ENCODE assay signal across 7 cellular contexts in the genomic region with DNA sequence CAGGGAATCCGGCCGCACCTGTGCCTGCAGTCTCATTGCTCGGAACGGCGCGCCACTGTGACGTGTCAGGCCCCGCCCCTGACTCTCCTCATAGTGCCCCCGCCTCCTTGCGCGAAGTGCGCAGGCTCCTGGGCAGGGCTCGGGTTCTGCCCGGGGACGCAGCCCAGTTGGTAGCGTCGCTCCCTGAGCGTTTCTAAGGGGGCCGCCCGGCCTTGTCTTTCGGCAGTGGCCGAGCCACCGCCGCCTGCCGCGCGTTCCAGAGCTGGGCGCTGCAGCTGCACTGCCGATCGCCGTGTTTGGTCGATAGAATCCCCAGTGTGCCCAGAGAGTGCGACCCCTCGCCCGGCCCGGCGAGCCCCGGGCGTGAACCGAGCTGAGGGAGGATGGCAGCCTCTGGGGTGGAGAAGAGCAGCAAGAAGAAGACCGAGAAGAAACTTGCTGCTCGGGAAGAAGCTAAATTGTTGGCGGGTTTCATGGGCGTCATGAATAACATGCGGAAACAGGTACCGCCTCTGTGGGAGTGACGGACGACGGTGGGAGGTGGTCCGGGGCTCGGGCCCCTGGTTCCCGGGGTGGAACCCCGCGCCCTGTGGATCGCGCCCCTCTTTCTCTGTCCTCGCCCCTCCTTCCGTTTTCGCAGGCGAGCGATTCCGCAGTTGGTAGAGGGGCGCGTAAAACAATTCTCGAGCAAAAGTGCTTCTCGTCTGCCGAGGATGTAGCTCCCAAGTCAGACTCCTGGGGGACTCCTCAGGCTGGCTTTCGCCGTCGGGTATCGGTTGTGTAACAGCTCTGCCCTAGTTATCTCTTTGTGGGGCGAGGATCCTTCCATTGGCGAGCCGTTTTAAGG.
A peak's percentile ranks its signal among the peaks of the same experiment; 100 is the strongest.
DNase-seq lines count a peak whose midpoint lies in the region; ATAC-seq and TF ChIP-seq lines count a peak whose summit lies in the region.

A gene with protein sequence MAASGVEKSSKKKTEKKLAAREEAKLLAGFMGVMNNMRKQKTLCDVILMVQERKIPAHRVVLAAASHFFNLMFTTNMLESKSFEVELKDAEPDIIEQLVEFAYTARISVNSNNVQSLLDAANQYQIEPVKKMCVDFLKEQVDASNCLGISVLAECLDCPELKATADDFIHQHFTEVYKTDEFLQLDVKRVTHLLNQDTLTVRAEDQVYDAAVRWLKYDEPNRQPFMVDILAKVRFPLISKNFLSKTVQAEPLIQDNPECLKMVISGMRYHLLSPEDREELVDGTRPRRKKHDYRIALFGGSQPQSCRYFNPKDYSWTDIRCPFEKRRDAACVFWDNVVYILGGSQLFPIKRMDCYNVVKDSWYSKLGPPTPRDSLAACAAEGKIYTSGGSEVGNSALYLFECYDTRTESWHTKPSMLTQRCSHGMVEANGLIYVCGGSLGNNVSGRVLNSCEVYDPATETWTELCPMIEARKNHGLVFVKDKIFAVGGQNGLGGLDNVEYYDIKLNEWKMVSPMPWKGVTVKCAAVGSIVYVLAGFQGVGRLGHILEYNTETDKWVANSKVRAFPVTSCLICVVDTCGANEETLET (plus strand): TSS at position 142 of the 847 bp plus-strand sequence. CDS start 242 bp downstream, at position 384.

- H3K4me3 ChIP-seq in astrocyte of the spinal cord (ENCODE audit: low read depth, low read length): peak within 1 kb of the TSS; percentile 77
- H3K4me3 ChIP-seq in retinal pigment epithelial cell (ENCODE audit: low read length): peak within 1 kb of the TSS; percentile 89

- DNase-seq in NCI-H2081 (lab: John Stamatoyannopoulos, UW) (peak; percentile 97 to 98), T1000 (lab: John Stamatoyannopoulos, UW) (peak; percentile 87), astrocyte of the spinal cord (ENCODE audit: low read depth, low spot score) (peak; percentile 92), hippocampal formation (lab: John Stamatoyannopoulos, UW) (peak; percentile 91 to 95), retinal pigment epithelial cell (ENCODE audit: low read depth) (peak; percentile 75)

- peak; percentile 73 for ATAC-seq in GM18508 (IDR thresholded peaks at IDR 0.05; ENCODE audit: insufficient read depth, unreplicated experiment)
- peak; percentile 93 for ATAC-seq in HG03025 (IDR thresholded peaks at IDR 0.05; ENCODE audit: low FRiP score, unreplicated experiment)

- TF ChIP-seq CTCF in astrocyte of the spinal cord (IDR thresholded peaks at IDR 0.05; ENCODE audit: low read depth, low read length) (peak; percentile 19), retinal pigment epithelial cell (conservative IDR thresholded peaks at IDR 0.05; ENCODE audit: low read depth, low read length) (no peak)

- in situ Hi-C loops in astrocyte of the spinal cord (cut with HindIII; ENCODE audit: low sequenced_read_pairs): no loop called here

Comparison
In these comparisons a context has a peak if more than half of its experiments do, and no peak if none do; other contexts are left out.
1. Peak in every context shown above with its lines: DNase-seq, ATAC-seq and H3K4me3 ChIP-seq.